In genomic region chr7:12249706-12250105, GRCh38 we compare ENCODE assay signal across 19 cellular contexts. TPM values are rescaled to one million over a fixed set of nuclear protein-coding genes. Genes with fewer than 3 reads are reported as not detected.
DNase-seq lines count a peak whose midpoint lies in the region; ATAC-seq and TF ChIP-seq lines count a peak whose summit lies in the region.
"Had no signal": no experiment of that assay in that cellular context is flagged by ENCODE, and none has a peak within 500 bp of the region (broad histone marks: within the 10 kb centered on the region; RNA-seq: fewer than 3 reads in every experiment).

No MANE protein-coding gene starts in this region.

- H3K4me3 Mint-ChIP-seq in MCF 10A (ENCODE audit: unreplicated experiment) = no peak overlapping the region
- H3K4me3 Mint-ChIP-seq: CD4-positive, alpha-beta T cell; HFFc6 had no signal

- no peaks in the 10 kb centered on the region for H3K27me3 ChIP-seq in mammary epithelial cell (ENCODE audit: insufficient read depth, low read length)
- H3K27me3 ChIP-seq in PC-9 (ENCODE audit: insufficient read depth, low read depth) = no peaks in the 10 kb centered on the region
- H3K27me3 ChIP-seq in right cardiac atrium (ENCODE audit: control insufficient read depth, insufficient read depth) = no peaks in the 10 kb centered on the region

- no peaks in the 10 kb centered on the region for H3K4me1 Mint-ChIP-seq in MCF 10A (ENCODE audit: insufficient read depth, unreplicated experiment)

- H3K36me3 ChIP-seq in mammary epithelial cell (ENCODE audit: insufficient read depth, low read length) (no peaks in the 10 kb centered on the region), PC-9 (ENCODE audit: low read depth) (no peaks in the 10 kb centered on the region)

- H3K27me3 Mint-ChIP-seq in MCF 10A (ENCODE audit: insufficient read depth, unreplicated experiment) = no peaks in the 10 kb centered on the region
- H3K27me3 Mint-ChIP-seq: CD4-positive, alpha-beta T cell had no signal

- no peaks in the 10 kb centered on the region for H3K9me2 ChIP-seq in PC-9 (ENCODE audit: insufficient read depth)

- H3K4me2 ChIP-seq in mammary epithelial cell (ENCODE audit: insufficient read depth, low read depth, low read length) = no peak overlapping the region
- H3K4me2 ChIP-seq in PC-9 = no peak overlapping the region
- H3K4me2 ChIP-seq: A549 had no signal

- H3K79me2 ChIP-seq in mammary epithelial cell (ENCODE audit: insufficient read depth, low read length) (no peaks in the 10 kb centered on the region), PC-9 (ENCODE audit: low read depth) (no peaks in the 10 kb centered on the region)

- H3F3A ChIP-seq in PC-9 (ENCODE audit: insufficient read depth, low read depth) = no peaks in the 10 kb centered on the region

- BruUV-seq in mammary epithelial cell (replicated peaks; lab: Mats Ljungman, UMichigan) (no TSS peak), MCF 10A (replicated peaks; lab: Mats Ljungman, UMichigan) (no TSS peak), PC-9 (replicated peaks; lab: Mats Ljungman, UMichigan) (no TSS peak)

- in situ Hi-C loops in mammary epithelial cell (cut with MboI; ENCODE audit: low sequenced_read_pairs in 2 of 2) = no loop called here

- dilution Hi-C loops in mammary epithelial cell (cut with HindIII; ENCODE audit: low sequenced_read_pairs) = no loop called here

- no peak overlapping the region for H3K4me3 ChIP-seq in mammary epithelial cell (replicated peaks in 1 of 3; ENCODE audit: insufficient read depth in 1 of 3, low read depth in 2 of 3, low read length in 3 of 3)
- H3K4me3 ChIP-seq in PC-9 = no peak overlapping the region
- no peak overlapping the region for H3K4me3 ChIP-seq in right cardiac atrium (ENCODE audit: low read length)
- H3K4me3 ChIP-seq: A549, K562 had no signal

- H2AFZ ChIP-seq in mammary epithelial cell (ENCODE audit: low read depth, low read length) = no peak overlapping the region
- peak overlapping the region; percentile 53; the same call in 1 of the 2 replicates for H2AFZ ChIP-seq in PC-9

- H3K9ac ChIP-seq in mammary epithelial cell (ENCODE audit: insufficient read depth, low read length) = no peak overlapping the region

- intact Hi-C loops in mammary epithelial cell (cut with micrococcal nuclease) (no loop called here), MCF 10A (cut with micrococcal nuclease) (no loop called here), PC-9 (cut with micrococcal nuclease; ENCODE audit: unreplicated experiment) (no loop called here), right cardiac atrium (cut with DNase I) (no loop called here)

- no peak for TF ChIP-seq CTCF in mammary epithelial cell (conservative IDR thresholded peaks at IDR 0.05 in 1 of 2, IDR thresholded peaks at IDR 0.05 in 1 of 2; ENCODE audit: extremely low read depth in 1 of 2, insufficient read depth in 1 of 2, low read depth in 1 of 2, low read length in 2 of 2)
- TF ChIP-seq CTCF in MCF 10A (IDR thresholded peaks at IDR 0.05; ENCODE audit: unreplicated experiment) = no peak
- TF ChIP-seq CTCF in PC-9 (conservative IDR thresholded peaks at IDR 0.05) = no peak

- ATAC-seq in HG03439 (IDR thresholded peaks at IDR 0.05; ENCODE audit: unreplicated experiment) (no peak), right cardiac atrium (no peak)
- ATAC-seq: A549, HCT116, K562 had no signal

- H3K9me3 Mint-ChIP-seq in MCF 10A (ENCODE audit: unreplicated experiment) = peaks cover 15% of the 10 kb centered on the region

- no peak overlapping the region for H3K27ac ChIP-seq in mammary epithelial cell (ENCODE audit: insufficient read depth, low read depth, low read length)
- no peak overlapping the region for H3K27ac ChIP-seq in PC-9
- no peak overlapping the region for H3K27ac ChIP-seq in right cardiac atrium (ENCODE audit: low read length)
- H3K27ac ChIP-seq: 22Rv1, A549, C4-2B had no signal

- H3K36me3 Mint-ChIP-seq in MCF 10A (ENCODE audit: insufficient read depth, unreplicated experiment) = no peaks in the 10 kb centered on the region

- H4K20me1 ChIP-seq in mammary epithelial cell (ENCODE audit: insufficient read depth, low read length) (no peaks in the 10 kb centered on the region), PC-9 (ENCODE audit: insufficient read depth) (no peaks in the 10 kb centered on the region)

- DNase-seq in mammary epithelial cell = peak; percentile 40
- no peak for DNase-seq in MCF 10A (ENCODE audit: unreplicated experiment)
- no peak for DNase-seq in PC-9
- DNase-seq in myocyte (ENCODE audit: low read depth) = peak; percentile 93
- DNase-seq in COLO668 (lab: John Stamatoyannopoulos, UW; ENCODE audit: unreplicated experiment) = no peak
- no peak for DNase-seq in right cardiac atrium
- DNase-seq: AML-193; CD4-positive, alpha-beta T cell; DMS153; DMS79; GDM1; HFFc6; IMR-90 had no signal

- 57% methylated on average over 3 of the region's 3 CpGs for WGBS in mammary epithelial cell (ENCODE audit: low coverage, missing lambda C conversion rate)
- 68% methylated on average over 3 of the region's 3 CpGs for WGBS in right cardiac atrium

- no peak overlapping the region for H3K27ac Mint-ChIP-seq in MCF 10A (ENCODE audit: low read depth, unreplicated experiment)
- H3K27ac Mint-ChIP-seq: CD4-positive, alpha-beta T cell; HFFc6 had no signal

- POLR2A ChIA-PET in MCF 10A (lab: Yijun Ruan, JAX) = interaction anchor here (1.2 kb wide), 1 partner anchor 39 kb away, joined by 4 read pairs; the partner anchor contains the start of gene TMEM106B
- POLR2A ChIA-PET in PC-9 (lab: Charles Lee; ENCODE audit: unreplicated experiment) = no interaction called here

- CTCF ChIA-PET in mammary epithelial cell (lab: Charles Lee; ENCODE audit: low non-redundant PET) (no interaction called here), MCF 10A (lab: Yijun Ruan, JAX) (interaction anchor here (0.6 to 1.5 kb wide), 2 partner anchors 9 to 20 kb away, joined by 3 read pairs; no protein-coding TSS in a partner anchor), PC-9 (lab: Charles Lee) (no interaction called here)

- no peaks in the 10 kb centered on the region for H3K4me1 ChIP-seq in mammary epithelial cell (ENCODE audit: insufficient read depth, low read length)
- no peaks in the 10 kb centered on the region for H3K4me1 ChIP-seq in PC-9 (replicated peaks; ENCODE audit: insufficient read depth)
- H3K4me1 ChIP-seq in right cardiac atrium (ENCODE audit: control insufficient read depth, insufficient read depth, low read length) = no peaks in the 10 kb centered on the region

- H3K9me3 ChIP-seq in mammary epithelial cell (replicated peaks; ENCODE audit: insufficient read depth, low read length) (no peaks in the 10 kb centered on the region), PC-9 (ENCODE audit: insufficient read depth, low read depth) (no peaks in the 10 kb centered on the region; the same call in 1 of the 2 replicates), right cardiac atrium (ENCODE audit: control insufficient read depth, low read length) (no peaks in the 10 kb centered on the region)

RNA-seq across cellular contexts. Expression of gene TMEM106B, which starts 38.6 kb away (rescaled TPM):
- total RNA-seq in mammary epithelial cell (10 to 100 TPM; 33.5 to 75.2 TPM), MCF 10A (2022) (33.7 and 41.7 TPM in 2 replicates), PC-9 (2021) (61.1 and 64.4 TPM in 2 replicates), myocyte (121 and 165 TPM in 2 replicates), right cardiac atrium (10 to 100 TPM; 57.6 to 65.7 (median 64.0) TPM)
- polyA plus RNA-seq in mammary epithelial cell (16.3 TPM), right cardiac atrium (20.8 TPM)
- 9.9 TPM for polyA minus RNA-seq in mammary epithelial cell
- polyA plus RNA-seq in myocyte (2012) = 22.9 TPM

Comparison
In these comparisons a context has a peak if more than half of its experiments do, and no peak if none do; other contexts are left out.
1. DNase-seq: peak in mammary epithelial cell (single experiment) and myocyte (single experiment); none in MCF 10A (single experiment), PC-9 (0 of 2), COLO668 (single experiment) and right cardiac atrium (0 of 3).